ENCODE assay signal across 1 cellular context in the genomic region with DNA sequence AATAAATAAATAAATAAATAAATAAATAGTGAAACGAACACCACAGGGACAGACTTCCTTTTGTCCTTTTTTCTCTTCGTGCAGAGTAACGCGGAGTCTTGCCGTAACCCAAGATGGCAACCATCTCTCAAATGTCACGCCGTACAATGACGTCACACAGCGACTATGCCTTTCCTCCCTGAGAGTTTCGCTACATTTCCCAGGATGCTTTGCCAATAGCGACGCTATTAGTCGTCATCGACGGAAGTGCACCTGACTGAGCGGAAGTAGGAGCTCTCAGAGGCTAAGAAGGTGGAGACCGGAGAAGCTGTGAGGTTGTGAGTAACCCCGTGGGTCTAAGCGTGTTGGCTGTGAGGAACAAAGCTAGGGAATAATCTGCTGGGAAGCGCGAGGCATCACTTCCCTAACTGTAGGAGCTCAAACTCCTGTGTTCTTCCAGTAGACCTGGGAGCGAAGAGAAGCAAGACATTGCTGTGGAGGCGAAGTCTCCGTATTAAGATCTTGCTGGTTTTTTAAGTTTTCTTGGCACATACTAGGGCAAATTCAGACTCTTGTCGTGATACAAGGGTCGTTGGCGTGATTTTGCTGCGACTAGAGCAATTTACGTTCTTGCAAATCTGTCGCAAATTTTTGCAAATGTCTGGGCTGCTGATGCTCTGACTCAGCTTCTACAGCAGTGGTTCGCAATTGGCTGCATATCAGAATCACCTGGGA.
TF ChIP-seq lines count a peak whose summit lies in the region.

A gene with protein sequence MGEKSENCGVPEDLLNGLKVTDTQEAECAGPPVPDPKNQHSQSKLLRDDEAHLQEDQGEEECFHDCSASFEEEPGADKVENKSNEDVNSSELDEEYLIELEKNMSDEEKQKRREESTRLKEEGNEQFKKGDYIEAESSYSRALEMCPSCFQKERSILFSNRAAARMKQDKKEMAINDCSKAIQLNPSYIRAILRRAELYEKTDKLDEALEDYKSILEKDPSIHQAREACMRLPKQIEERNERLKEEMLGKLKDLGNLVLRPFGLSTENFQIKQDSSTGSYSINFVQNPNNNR (plus strand): TSS at position 263 of the 714 bp plus-strand sequence. CDS start 1,390 bp downstream, outside the sequence.

TF ChIP-seq in HCT116, 20 proteins besides CTCF, POLR2A, EP300 and RAD21 (continued from another document):
- no peak for TF ChIP-seq ZFX (IDR thresholded peaks at IDR 0.05)
- TF ChIP-seq, protein P1, sequence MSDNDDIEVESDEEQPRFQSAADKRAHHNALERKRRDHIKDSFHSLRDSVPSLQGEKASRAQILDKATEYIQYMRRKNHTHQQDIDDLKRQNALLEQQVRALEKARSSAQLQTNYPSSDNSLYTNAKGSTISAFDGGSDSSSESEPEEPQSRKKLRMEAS (IDR thresholded peaks at IDR 0.05) = peak; percentile 61; the same call in 1 of the 2 replicates
- TF ChIP-seq SRF (IDR thresholded peaks at IDR 0.05; ENCODE audit: low read depth) = peak; percentile 95
- no peak for TF ChIP-seq EZH2 (IDR thresholded peaks at IDR 0.05)
- TF ChIP-seq, protein P2, sequence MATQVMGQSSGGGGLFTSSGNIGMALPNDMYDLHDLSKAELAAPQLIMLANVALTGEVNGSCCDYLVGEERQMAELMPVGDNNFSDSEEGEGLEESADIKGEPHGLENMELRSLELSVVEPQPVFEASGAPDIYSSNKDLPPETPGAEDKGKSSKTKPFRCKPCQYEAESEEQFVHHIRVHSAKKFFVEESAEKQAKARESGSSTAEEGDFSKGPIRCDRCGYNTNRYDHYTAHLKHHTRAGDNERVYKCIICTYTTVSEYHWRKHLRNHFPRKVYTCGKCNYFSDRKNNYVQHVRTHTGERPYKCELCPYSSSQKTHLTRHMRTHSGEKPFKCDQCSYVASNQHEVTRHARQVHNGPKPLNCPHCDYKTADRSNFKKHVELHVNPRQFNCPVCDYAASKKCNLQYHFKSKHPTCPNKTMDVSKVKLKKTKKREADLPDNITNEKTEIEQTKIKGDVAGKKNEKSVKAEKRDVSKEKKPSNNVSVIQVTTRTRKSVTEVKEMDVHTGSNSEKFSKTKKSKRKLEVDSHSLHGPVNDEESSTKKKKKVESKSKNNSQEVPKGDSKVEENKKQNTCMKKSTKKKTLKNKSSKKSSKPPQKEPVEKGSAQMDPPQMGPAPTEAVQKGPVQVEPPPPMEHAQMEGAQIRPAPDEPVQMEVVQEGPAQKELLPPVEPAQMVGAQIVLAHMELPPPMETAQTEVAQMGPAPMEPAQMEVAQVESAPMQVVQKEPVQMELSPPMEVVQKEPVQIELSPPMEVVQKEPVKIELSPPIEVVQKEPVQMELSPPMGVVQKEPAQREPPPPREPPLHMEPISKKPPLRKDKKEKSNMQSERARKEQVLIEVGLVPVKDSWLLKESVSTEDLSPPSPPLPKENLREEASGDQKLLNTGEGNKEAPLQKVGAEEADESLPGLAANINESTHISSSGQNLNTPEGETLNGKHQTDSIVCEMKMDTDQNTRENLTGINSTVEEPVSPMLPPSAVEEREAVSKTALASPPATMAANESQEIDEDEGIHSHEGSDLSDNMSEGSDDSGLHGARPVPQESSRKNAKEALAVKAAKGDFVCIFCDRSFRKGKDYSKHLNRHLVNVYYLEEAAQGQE (IDR thresholded peaks at IDR 0.05; ENCODE audit: low read depth) = no peak
- peak; percentile 98 for TF ChIP-seq YY1 (IDR thresholded peaks at IDR 0.05; ENCODE audit: extremely low read depth, insufficient replicate concordance, low read depth, low read length)
